Comparison of ENCODE assay signal across 10 cellular contexts in the genomic region with DNA sequence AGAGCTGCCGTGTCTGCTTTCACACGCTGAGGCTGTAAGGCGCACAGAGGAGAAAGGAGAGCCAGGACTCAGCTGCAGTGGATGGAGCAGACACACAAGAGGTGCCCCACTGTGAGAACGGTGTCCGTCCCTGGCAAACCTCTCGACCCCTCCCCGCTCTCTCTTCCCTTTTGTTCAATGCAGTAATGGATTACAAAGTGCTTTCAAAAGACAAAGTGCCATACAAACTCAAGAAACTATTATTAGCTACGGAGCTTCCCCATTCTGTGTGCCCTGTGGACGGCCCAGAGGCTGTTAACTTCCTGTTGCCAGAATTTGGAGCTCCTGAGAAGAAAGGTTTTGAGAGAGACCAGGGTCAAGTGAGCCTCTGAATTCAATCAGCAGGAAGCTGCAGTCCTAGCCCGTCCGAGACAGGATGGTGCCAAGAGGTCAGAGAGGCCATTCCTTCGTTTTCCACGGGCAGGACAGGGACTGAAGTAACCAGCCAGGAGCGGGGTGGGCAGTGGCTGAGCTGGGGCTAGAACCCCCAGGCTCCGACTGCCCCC. TPM values are rescaled to one million over a fixed set of nuclear protein-coding genes. Genes with fewer than 3 reads are reported as not detected.
A peak's percentile ranks its signal among the peaks of the same experiment; 100 is the strongest.
DNase-seq lines count a peak whose midpoint lies in the region; ATAC-seq, FAIRE-seq and TF ChIP-seq lines count a peak whose summit lies in the region.
"Had no signal": no experiment of that assay in that cellular context is flagged by ENCODE, and none has a peak within 500 bp of the region (broad histone marks: within the 10 kb centered on the region; RNA-seq: fewer than 3 reads in every experiment).

No MANE protein-coding gene starts in this region.

- no peak for TF ChIP-seq CTCF in right lobe of liver (IDR thresholded peaks at IDR 0.05)

- intact Hi-C loops in activated CD4-positive, alpha-beta T cell treated with anti-CD3 and anti-CD28 coated beads for 36 hours (cut with DNase I, micrococcal nuclease): no loop called here
- intact Hi-C loops in right lobe of liver (cut with DNase I): no loop called here

- POLR2A ChIA-PET in activated CD4-positive, alpha-beta T cell treated with anti-CD3 and anti-CD28 coated beads for 36 hours (lab: Charles Lee): interaction anchor here (0.9 to 1.2 kb wide), 2 partner anchors 16 to 18 kb away, joined by 3 to 4 read pairs; partner anchors contain the start of gene CCND2

- ATAC-seq in activated CD4-positive, alpha-beta T cell treated with anti-CD3 and anti-CD28 coated beads for 36 hours: no peak
- ATAC-seq in activated CD8-positive, alpha-beta memory T cell treated with anti-CD3 and anti-CD28 coated beads, Interleukin-2, amount 10 ng/mL, durations not matched to agents 7 days and 5 days: no peak
- peak; percentile 45 to 67 (median 58) for ATAC-seq in right lobe of liver
- no peak for ATAC-seq in HG02870 (IDR thresholded peaks at IDR 0.05; ENCODE audit: unreplicated experiment)

- CTCF ChIA-PET in activated CD4-positive, alpha-beta T cell treated with anti-CD3 and anti-CD28 coated beads for 36 hours (lab: Charles Lee): interaction anchor here (1.1 to 1.3 kb wide), 2 partner anchors 12 to 170 kb away, joined by 3 to 4 read pairs; no protein-coding TSS in a partner anchor
- CTCF ChIA-PET in activated CD8-positive, alpha-beta memory T cell treated with anti-CD3 and anti-CD28 coated beads, Interleukin-2, amount 10 ng/mL, durations not matched to agents 7 days and 5 days (lab: Charles Lee): interaction anchor here (0.6 to 6.8 kb wide), 3 partner anchors 13 to 305 kb away, joined by 3 to 38 read pairs (median 3); no protein-coding TSS in a partner anchor

- no peak overlapping the region for H3K4me3 ChIP-seq in right lobe of liver

- H3K36me3 ChIP-seq in right lobe of liver: no peaks in the 10 kb centered on the region

- H3K27ac ChIP-seq in right lobe of liver: peak overlapping the region in 1 of 3 donors; percentile 28
- H3K27ac ChIP-seq in substantia nigra (ENCODE audit: low read depth, low read length, poor library complexity, severe bottlenecking): peak overlapping the region; percentile 42

- FAIRE-seq in frontal cortex (lab: Jason Lieb, UNC): no peak
- FAIRE-seq: H1 had no signal

- H3K4me1 ChIP-seq in right lobe of liver: no peaks in the 10 kb centered on the region

- H3K9me3 Mint-ChIP-seq in activated CD4-positive, alpha-beta T cell treated with anti-CD3 and anti-CD28 coated beads for 36 hours (ENCODE audit: low read depth): no peaks in the 10 kb centered on the region
- no peaks in the 10 kb centered on the region for H3K9me3 Mint-ChIP-seq in activated CD8-positive, alpha-beta memory T cell treated with anti-CD3 and anti-CD28 coated beads, Interleukin-2, amount 10 ng/mL, durations not matched to agents 7 days and 5 days (ENCODE audit: low read depth)

- no peak for TF ChIP-seq POLR2A in right lobe of liver (IDR thresholded peaks at IDR 0.05)

- no peaks in the 10 kb centered on the region for H3K27me3 ChIP-seq in right lobe of liver

- no peak overlapping the region for H3K4me3 Mint-ChIP-seq in activated CD4-positive, alpha-beta T cell treated with anti-CD3 and anti-CD28 coated beads for 36 hours
- H3K4me3 Mint-ChIP-seq in activated CD8-positive, alpha-beta memory T cell treated with anti-CD3 and anti-CD28 coated beads, Interleukin-2, amount 10 ng/mL, durations not matched to agents 7 days and 5 days: no peak overlapping the region

- no peak for DNase-seq in activated CD4-positive, alpha-beta T cell treated with anti-CD3 and anti-CD28 coated beads for 36 hours
- DNase-seq in activated CD4-positive, alpha-beta T cell treated with anti-CD3 and anti-CD28 coated beads for 4 hours: no peak
- no peak for DNase-seq in activated CD8-positive, alpha-beta memory T cell treated with anti-CD3 and anti-CD28 coated beads, Interleukin-2, amount 10 ng/mL, durations not matched to agents 7 days and 5 days
- no peak for DNase-seq in right lobe of liver
- peak in 3 of 49 donors; percentile 17 to 30 (median 27) for DNase-seq in substantia nigra (lab: John Stamatoyannopoulos, UW)
- DNase-seq in NCI-H446 (lab: John Stamatoyannopoulos, UW): no peak
- DNase-seq in frontal cortex (ENCODE audit: low spot score in 2 of 2): no peak
- DNase-seq: central memory CD4-positive, alpha-beta T cell had no signal

- peak overlapping the region; percentile 60 for H3K27ac Mint-ChIP-seq in activated CD4-positive, alpha-beta T cell treated with anti-CD3 and anti-CD28 coated beads for 36 hours
- H3K27ac Mint-ChIP-seq in activated CD8-positive, alpha-beta memory T cell treated with anti-CD3 and anti-CD28 coated beads, Interleukin-2, amount 10 ng/mL, durations not matched to agents 7 days and 5 days: peak overlapping the region; percentile 50

- peaks cover 94% of the 10 kb centered on the region for H3K36me3 Mint-ChIP-seq in activated CD4-positive, alpha-beta T cell treated with anti-CD3 and anti-CD28 coated beads for 36 hours (ENCODE audit: low read depth)
- H3K36me3 Mint-ChIP-seq in activated CD8-positive, alpha-beta memory T cell treated with anti-CD3 and anti-CD28 coated beads, Interleukin-2, amount 10 ng/mL, durations not matched to agents 7 days and 5 days: peaks cover 93% of the 10 kb centered on the region

- H3K27me3 Mint-ChIP-seq in activated CD4-positive, alpha-beta T cell treated with anti-CD3 and anti-CD28 coated beads for 36 hours: no peaks in the 10 kb centered on the region
- H3K27me3 Mint-ChIP-seq in activated CD8-positive, alpha-beta memory T cell treated with anti-CD3 and anti-CD28 coated beads, Interleukin-2, amount 10 ng/mL, durations not matched to agents 7 days and 5 days: no peaks in the 10 kb centered on the region

- 45% methylated on average over 12 of the region's 15 CpGs for whole genome bisulfite sequencing in right lobe of liver (ENCODE audit: insufficient coverage, low coverage, low lambda C conversion rate, missing lambda C conversion rate)

- H3K9me3 ChIP-seq in right lobe of liver: no peaks in the 10 kb centered on the region

- H3K4me1 Mint-ChIP-seq in activated CD4-positive, alpha-beta T cell treated with anti-CD3 and anti-CD28 coated beads for 36 hours: peaks cover 97% of the 10 kb centered on the region
- H3K4me1 Mint-ChIP-seq in activated CD8-positive, alpha-beta memory T cell treated with anti-CD3 and anti-CD28 coated beads, Interleukin-2, amount 10 ng/mL, durations not matched to agents 7 days and 5 days: peaks cover 93% of the 10 kb centered on the region

RNA-seq across cellular contexts. Expression of gene CCND2, which starts 15.8 kb away (rescaled TPM):
- total RNA-seq in activated CD4-positive, alpha-beta T cell treated with anti-CD3 and anti-CD28 coated beads for 36 hours: 100 to 1,000 TPM; 357 to 369 TPM
- 100 to 1,000 TPM; 492 to 862 TPM for total RNA-seq in activated CD8-positive, alpha-beta memory T cell treated with anti-CD3 and anti-CD28 coated beads, Interleukin-2, amount 10 ng/mL, durations not matched to agents 7 days and 5 days
- total RNA-seq in right lobe of liver (1 to 10 TPM; 1.1 to 6.2 (median 1.5) TPM), frontal cortex (161 TPM)

RNA-seq across cellular contexts. Expression of gene TIGAR, which starts 31.6 kb away (rescaled TPM):
- 1 to 10 TPM; 7.1 to 8.4 TPM for total RNA-seq in activated CD4-positive, alpha-beta T cell treated with anti-CD3 and anti-CD28 coated beads for 36 hours
- total RNA-seq in activated CD8-positive, alpha-beta memory T cell treated with anti-CD3 and anti-CD28 coated beads, Interleukin-2, amount 10 ng/mL, durations not matched to agents 7 days and 5 days: 10 to 100 TPM in 1 of 2 experiments, 1 to 10 TPM in 1; 7.6 to 18.1 TPM
- total RNA-seq in right lobe of liver (1 to 10 TPM; 4.0 to 9.1 (median 5.1) TPM), frontal cortex (4.1 TPM)

Comparison
In these comparisons a context has a peak if more than half of its experiments do, and no peak if none do; other contexts are left out.
1. ATAC-seq: peak in right lobe of liver (4 of 4); none in activated CD4-positive, alpha-beta T cell treated with anti-CD3 and anti-CD28 coated beads for 36 hours (single experiment), activated CD8-positive, alpha-beta memory T cell treated with anti-CD3 and anti-CD28 coated beads, Interleukin-2, amount 10 ng/mL, durations not matched to agents 7 days and 5 days (single experiment) and HG02870 (single experiment).
2. RNA of gene CCND2, which starts 15.8 kb away (total RNA-seq): 492 to 862 TPM in activated CD8-positive, alpha-beta memory T cell treated with anti-CD3 and anti-CD28 coated beads, Interleukin-2, amount 10 ng/mL, durations not matched to agents 7 days and 5 days, 357 to 369 TPM in activated CD4-positive, alpha-beta T cell treated with anti-CD3 and anti-CD28 coated beads for 36 hours and 161 TPM in frontal cortex (single experiment); 1.1 to 6.2 TPM in right lobe of liver; every median in the first group is over 10 times any median in the second.